ENCODE assay signal across 25 cellular contexts in genomic region chr16:12393208-12393607, GRCh38.
DNase-seq lines count a peak whose midpoint lies in the region; ATAC-seq, FAIRE-seq and TF ChIP-seq lines count a peak whose summit lies in the region.
"Had no signal": no experiment of that assay in that cellular context is flagged by ENCODE, and none has a peak within 500 bp of the region (broad histone marks: within the 10 kb centered on the region; RNA-seq: fewer than 3 reads in every experiment).

No MANE protein-coding gene starts in this region.

- TF ChIP-seq EP300 in transverse colon (IDR thresholded peaks at IDR 0.05; ENCODE audit: low read depth) = no peak

- H3K4me3 ChIP-seq in bronchial epithelial cell (ENCODE audit: low read depth, low read length) = no peak overlapping the region
- no peak overlapping the region for H3K4me3 ChIP-seq in uterus
- no peak overlapping the region for H3K4me3 ChIP-seq in transverse colon
- H3K4me3 ChIP-seq: A549; BLaER1 treated with 17β-estradiol and CSF1 and Interleukin-3, amounts not matched to agents 10 nM and 100 nM had no signal

- no peaks in the 10 kb centered on the region for H3K36me3 ChIP-seq in bronchial epithelial cell (ENCODE audit: control insufficient read depth, insufficient read depth, low read length)
- no peaks in the 10 kb centered on the region for H3K36me3 ChIP-seq in uterus
- H3K36me3 ChIP-seq in transverse colon = no peaks in the 10 kb centered on the region
- H3K36me3 ChIP-seq: BE2C had no signal

- WGBS in transverse colon (ENCODE audit: low coverage in 1 of 2), 2 donors = 81 to 94% methylated on average over 3 of the region's 3 CpGs

- DNase-seq in bronchial epithelial cell (ENCODE audit: low read depth) (peak; percentile 1), foreskin keratinocyte (no peak), uterus (no peak), NCI-H446 (lab: John Stamatoyannopoulos, UW) (no peak), transverse colon (no peak), NCI-H1048 (lab: John Stamatoyannopoulos, UW) (no peak), MV-4-11 (lab: John Stamatoyannopoulos, UW) (no peak)
- DNase-seq: 8988T; ACHN; AML-193; BE2C; CD4-positive, alpha-beta T cell; CD8-positive, alpha-beta memory T cell; DMS 273 treated with DMSO at 0.1 percent for 48 hours; DMS79; EL; GDM1; H9 had no signal

- TF ChIP-seq POLR2A in uterus (IDR thresholded peaks at IDR 0.05) (no peak), transverse colon (IDR thresholded peaks at IDR 0.05) (no peak)

- peak; percentile 38 for ATAC-seq in foreskin keratinocyte
- ATAC-seq: A549, HCT116 had no signal

- H3K27ac ChIP-seq in angular gyrus (ENCODE audit: low read depth, low read length) (peak overlapping the region; percentile 4), foreskin keratinocyte (no peak overlapping the region), uterus (peak overlapping the region; percentile 41 to 75), transverse colon (no peak overlapping the region)
- H3K27ac ChIP-seq: A549; BLaER1 treated with 17β-estradiol and CSF1 and Interleukin-3, amounts not matched to agents 10 nM and 100 nM had no signal

- H3K27me3 ChIP-seq in bronchial epithelial cell (ENCODE audit: control insufficient read depth, insufficient read depth, low read length) = no peaks in the 10 kb centered on the region
- no peaks in the 10 kb centered on the region for H3K27me3 ChIP-seq in foreskin keratinocyte
- H3K27me3 ChIP-seq in uterus = no peaks in the 10 kb centered on the region
- H3K27me3 ChIP-seq in transverse colon = no peaks in the 10 kb centered on the region
- H3K27me3 ChIP-seq: BE2C; BLaER1 treated with 17β-estradiol and CSF1 and Interleukin-3, amounts not matched to agents 10 nM and 100 nM had no signal

- intact Hi-C loops in uterus (cut with DNase I; ENCODE audit: low total_unique reads) (no loop called here), transverse colon (cut with DNase I; ENCODE audit: low total_unique reads) (no loop called here)

- no peak for TF ChIP-seq CTCF in bronchial epithelial cell (IDR thresholded peaks at IDR 0.05; ENCODE audit: insufficient read depth, low read length, severe bottlenecking)
- TF ChIP-seq CTCF in foreskin keratinocyte (conservative IDR thresholded peaks at IDR 0.05) = no peak
- TF ChIP-seq CTCF in uterus (IDR thresholded peaks at IDR 0.05) = no peak
- TF ChIP-seq CTCF in transverse colon (IDR thresholded peaks at IDR 0.05) = no peak

- no peak for FAIRE-seq in bronchial epithelial cell (lab: Jason Lieb, UNC)
- FAIRE-seq: A549, D721Med, GM12892, H1 had no signal

- in situ Hi-C loops in transverse colon (cut with MboI; ENCODE audit: low pct_ligation_motif_present in 1 of 4, low pct_unique_long_range_greater_than_20kb in 1 of 4, low sequenced_read_pairs in 3 of 4) = no loop called here

- peaks cover 7% of the 10 kb centered on the region for H3K4me1 ChIP-seq in foreskin keratinocyte
- H3K4me1 ChIP-seq in uterus = peaks cover 0 to 7% of the 10 kb centered on the region in 2 donors
- H3K4me1 ChIP-seq in transverse colon = no peaks in the 10 kb centered on the region
- H3K4me1 ChIP-seq: A549, BE2C had no signal

- H3K9me3 ChIP-seq in uterus (no peaks in the 10 kb centered on the region), transverse colon (no peaks in the 10 kb centered on the region)
- H3K9me3 ChIP-seq: A549, BE2C had no signal

Comparison
In these comparisons a context has a peak if more than half of its experiments do, and no peak if none do; other contexts are left out.
1. H3K27ac ChIP-seq: peak in angular gyrus (single experiment) and uterus (2 of 2); none in foreskin keratinocyte (single experiment) and transverse colon (0 of 4).